In the genomic region with DNA sequence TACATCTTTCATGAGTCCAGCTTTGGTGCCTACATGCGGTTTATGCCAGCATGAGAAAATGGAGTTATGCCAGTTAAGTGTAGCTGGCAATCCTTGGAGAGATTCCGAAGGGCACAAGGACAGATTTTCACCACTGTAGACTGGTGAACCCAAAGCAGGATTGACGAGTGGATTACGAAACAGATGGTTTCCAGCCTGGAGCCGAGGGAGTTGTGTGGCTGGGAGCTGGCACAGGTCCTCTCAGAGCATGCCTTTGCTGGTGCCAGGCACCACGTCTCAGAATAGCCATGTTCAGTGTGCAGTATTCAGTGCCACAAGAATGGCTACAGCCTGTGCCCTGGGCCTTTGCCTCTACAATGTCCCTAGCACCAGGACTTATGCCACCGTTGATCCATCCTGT, we compare ENCODE assay signal across 1 cellular context.
TF ChIP-seq lines count a peak whose summit lies in the region.

No MANE protein-coding gene starts in this region.

TF ChIP-seq in liver, 16 proteins besides CTCF, POLR2A, EP300 and RAD21 (continued from another document):
- TF ChIP-seq RXRA (IDR thresholded peaks at IDR 0.05) = peak; percentile 67 to 73
